1 cellular context compared by ENCODE assay signal in genomic region chr14:104650057-104650980, GRCh38.
A peak's percentile ranks its signal among the peaks of the same experiment; 100 is the strongest.
TF ChIP-seq lines count a peak whose summit lies in the region.

No MANE protein-coding gene starts in this region.

TF ChIP-seq in HepG2, 621 proteins besides CTCF, POLR2A, EP300 and RAD21 (continued from another document and continues in another):
- 0 out of 2 replicates have a peak, but pooled peaks have one; percentile 31 for TF ChIP-seq BCL3 (CRISPR knock-in tag; IDR thresholded peaks at IDR 0.05)
- TF ChIP-seq PHB2 (IDR thresholded peaks at IDR 0.05; ENCODE audit: partially characterized antibody) = no peak
- peak; percentile 91 for TF ChIP-seq ZSCAN25 (CRISPR knock-in tag; IDR thresholded peaks at IDR 0.05)
- TF ChIP-seq CENPBD1 (CRISPR knock-in tag; IDR thresholded peaks at IDR 0.05; ENCODE audit: borderline replicate concordance, low read depth) = no peak
- no peak for TF ChIP-seq KDM1A (CRISPR knock-in tag; IDR thresholded peaks at IDR 0.05)
- TF ChIP-seq MTA1 (CRISPR knock-in tag; IDR thresholded peaks at IDR 0.05; ENCODE audit: borderline replicate concordance) = no peak
- 0 out of 2 replicates have a peak, but pooled peaks have one; percentile 24 for TF ChIP-seq KDM4B (CRISPR knock-in tag; IDR thresholded peaks at IDR 0.05)
- no peak for TF ChIP-seq DBP (CRISPR knock-in tag; IDR thresholded peaks at IDR 0.05; ENCODE audit: not compliant biosample characterization)
- peak; percentile 21; the same call in 1 of the 2 replicates for TF ChIP-seq ZNF350 (CRISPR knock-in tag; IDR thresholded peaks at IDR 0.05; ENCODE audit: borderline replicate concordance, low read depth)
- TF ChIP-seq IKZF4 (CRISPR knock-in tag; IDR thresholded peaks at IDR 0.05; ENCODE audit: borderline replicate concordance, low read depth, not compliant biosample characterization) = no peak
- TF ChIP-seq ZNF746 (CRISPR knock-in tag; IDR thresholded peaks at IDR 0.05) = 0 out of 2 replicates have a peak, but pooled peaks have one; percentile 29
- no peak for TF ChIP-seq ZNF253 (CRISPR knock-in tag; IDR thresholded peaks at IDR 0.05; ENCODE audit: borderline replicate concordance)
- TF ChIP-seq ZNF605 (CRISPR knock-in tag; IDR thresholded peaks at IDR 0.05) = no peak
- no peak for TF ChIP-seq ZSCAN21 (CRISPR knock-in tag; IDR thresholded peaks at IDR 0.05; ENCODE audit: borderline replicate concordance)
- TF ChIP-seq PHF20 (CRISPR knock-in tag; IDR thresholded peaks at IDR 0.05) = no peak
- no peak for TF ChIP-seq CCAR2 (optimal IDR thresholded peaks at IDR 0.05; ENCODE audit: low read depth, low read length)
- no peak for TF ChIP-seq GATAD1 (CRISPR knock-in tag; IDR thresholded peaks at IDR 0.05)
- TF ChIP-seq GFI1 (CRISPR knock-in tag; IDR thresholded peaks at IDR 0.05; ENCODE audit: borderline replicate concordance) = no peak
- peak; percentile 21 for TF ChIP-seq ZNF883 (CRISPR knock-in tag; IDR thresholded peaks at IDR 0.05; ENCODE audit: not compliant biosample characterization)
- TF ChIP-seq NFKB2 (CRISPR knock-in tag; IDR thresholded peaks at IDR 0.05; ENCODE audit: borderline replicate concordance) = no peak
- TF ChIP-seq ZNF451 (CRISPR knock-in tag; IDR thresholded peaks at IDR 0.05) = no peak
- TF ChIP-seq TFDP2 (CRISPR knock-in tag; IDR thresholded peaks at IDR 0.05) = no peak
- TF ChIP-seq PAXIP1 (CRISPR knock-in tag; conservative IDR thresholded peaks at IDR 0.05) = no peak
- TF ChIP-seq MTERF4 (CRISPR knock-in tag; IDR thresholded peaks at IDR 0.05) = no peak
- TF ChIP-seq ARNTL (CRISPR knock-in tag; IDR thresholded peaks at IDR 0.05) = no peak
- no peak for TF ChIP-seq NR2F2 (IDR thresholded peaks at IDR 0.05; ENCODE audit: borderline replicate concordance, low read depth)
- TF ChIP-seq ONECUT2 (CRISPR knock-in tag; IDR thresholded peaks at IDR 0.05) = no peak
- TF ChIP-seq ZNF7 (CRISPR knock-in tag; IDR thresholded peaks at IDR 0.05) = no peak
- TF ChIP-seq NR2C2 (CRISPR knock-in tag; IDR thresholded peaks at IDR 0.05; ENCODE audit: borderline replicate concordance) = no peak
- no peak for TF ChIP-seq KIAA2018 (CRISPR knock-in tag; IDR thresholded peaks at IDR 0.05; ENCODE audit: borderline replicate concordance)
- no peak for TF ChIP-seq HBP1 (CRISPR knock-in tag; IDR thresholded peaks at IDR 0.05; ENCODE audit: low read depth)
- TF ChIP-seq ZNF143 (CRISPR knock-in tag; IDR thresholded peaks at IDR 0.05) = no peak
- no peak for TF ChIP-seq ZNF552 (CRISPR knock-in tag; IDR thresholded peaks at IDR 0.05; ENCODE audit: borderline replicate concordance)
- peak; percentile 63; the same call in 1 of the 2 replicates for TF ChIP-seq ZNF547 (CRISPR knock-in tag; IDR thresholded peaks at IDR 0.05)
- TF ChIP-seq PATZ1 (CRISPR knock-in tag; IDR thresholded peaks at IDR 0.05) = peak; percentile 82
- no peak for TF ChIP-seq GTF2F1 (IDR thresholded peaks at IDR 0.05; ENCODE audit: low read length)
- TF ChIP-seq MAFF (IDR thresholded peaks at IDR 0.05; ENCODE audit: low read depth, low read length) = no peak
- TF ChIP-seq SP4 (CRISPR knock-in tag; IDR thresholded peaks at IDR 0.05) = 0 out of 2 replicates have a peak, but pooled peaks have one; percentile 25
- TF ChIP-seq ZNF275 (CRISPR knock-in tag; IDR thresholded peaks at IDR 0.05; ENCODE audit: borderline replicate concordance) = no peak
- TF ChIP-seq ETV5 (CRISPR knock-in tag; IDR thresholded peaks at IDR 0.05; ENCODE audit: borderline replicate concordance) = no peak; the same call in 1 of the 2 replicates
- TF ChIP-seq SSRP1 (CRISPR knock-in tag; IDR thresholded peaks at IDR 0.05) = no peak
